ENCODE assay signal across 1 cellular context in genomic region chr10:72637398-72637857, GRCh38.
TF ChIP-seq lines count a peak whose summit lies in the region.

No MANE protein-coding gene starts in this region.

TF ChIP-seq in K562, 482 proteins besides CTCF, POLR2A, EP300 and RAD21 (continued from another document and continues in another):
- no peak for TF ChIP-seq TFAP4 (CRISPR knock-in tag; IDR thresholded peaks at IDR 0.05; ENCODE audit: borderline replicate concordance)
- peak; percentile 88 for TF ChIP-seq EHMT2 (IDR thresholded peaks at IDR 0.05)
- TF ChIP-seq TBP (optimal IDR thresholded peaks at IDR 0.05; ENCODE audit: low read depth, low read length): no peak
- no peak for TF ChIP-seq BRCA1 (IDR thresholded peaks at IDR 0.05)
- no peak for TF ChIP-seq BRCA1 (CRISPR knock-in tag; IDR thresholded peaks at IDR 0.05)
- TF ChIP-seq MIER1 (IDR thresholded peaks at IDR 0.05; ENCODE audit: low read depth): no peak; the same call in 1 of the 2 replicates
- no peak for TF ChIP-seq RBM15 (IDR thresholded peaks at IDR 0.05; ENCODE audit: insufficient read depth, low read length)
- no peak for TF ChIP-seq KLF6 (CRISPR knock-in tag; IDR thresholded peaks at IDR 0.05; ENCODE audit: borderline replicate concordance)
- TF ChIP-seq MYC (IDR thresholded peaks at IDR 0.05; ENCODE audit: low read depth, low read length): peak; percentile 47; the same call in 1 of the 2 replicates
- TF ChIP-seq MYC (CRISPR knock-in tag; IDR thresholded peaks at IDR 0.05; ENCODE audit: borderline replicate concordance, low read depth): no peak
- no peak for TF ChIP-seq RHOXF2B (CRISPR knock-in tag; conservative IDR thresholded peaks at IDR 0.05)
- TF ChIP-seq ZNF507 (tag; conservative IDR thresholded peaks at IDR 0.05): no peak
- TF ChIP-seq PTTG1 (tag; IDR thresholded peaks at IDR 0.05; ENCODE audit: low read depth): no peak
- TF ChIP-seq ZKSCAN3 (CRISPR knock-in tag; IDR thresholded peaks at IDR 0.05): no peak
- TF ChIP-seq EZH2 (IDR thresholded peaks at IDR 0.05; ENCODE audit: borderline replicate concordance, low read depth, low read length): no peak
- TF ChIP-seq IRF9 (tag; IDR thresholded peaks at IDR 0.05): no peak; the same call in 1 of the 2 replicates
- TF ChIP-seq ATF1 (CRISPR knock-in tag; IDR thresholded peaks at IDR 0.05): no peak
- peak; percentile 69 for TF ChIP-seq ATF1 (tag; IDR thresholded peaks at IDR 0.05)
- no peak for TF ChIP-seq SFPQ (IDR thresholded peaks at IDR 0.05; ENCODE audit: low read depth, low read length)
- no peak for TF ChIP-seq PBX2 (CRISPR knock-in tag; IDR thresholded peaks at IDR 0.05; ENCODE audit: low read depth)
- peak; percentile 84 for TF ChIP-seq PBX2 (tag; conservative IDR thresholded peaks at IDR 0.05; ENCODE audit: low read depth)
- TF ChIP-seq SREBF1 (IDR thresholded peaks at IDR 0.05; ENCODE audit: borderline replicate concordance, low read depth, low read length): no peak
- no peak for TF ChIP-seq SUPT5H (IDR thresholded peaks at IDR 0.05)
- TF ChIP-seq TOE1 (IDR thresholded peaks at IDR 0.05; ENCODE audit: borderline replicate concordance): peak; percentile 59; the same call in 1 of the 2 replicates
- no peak for TF ChIP-seq TOE1 (CRISPR knock-in tag; IDR thresholded peaks at IDR 0.05; ENCODE audit: borderline replicate concordance, low read depth)
- TF ChIP-seq FOSL1 (tag; conservative IDR thresholded peaks at IDR 0.05): peak; percentile 90
- TF ChIP-seq PURB (CRISPR knock-in tag; IDR thresholded peaks at IDR 0.05; ENCODE audit: low read depth): no peak
- no peak for TF ChIP-seq KAT8 (IDR thresholded peaks at IDR 0.05; ENCODE audit: low read depth)
- no peak for TF ChIP-seq ZFP91 (CRISPR knock-in tag; IDR thresholded peaks at IDR 0.05)
- no peak for TF ChIP-seq STAT5B (CRISPR knock-in tag; IDR thresholded peaks at IDR 0.05)
- no peak for TF ChIP-seq FOXP1 (CRISPR knock-in tag; IDR thresholded peaks at IDR 0.05)
- no peak for TF ChIP-seq ELK1 (CRISPR knock-in tag; IDR thresholded peaks at IDR 0.05)
- TF ChIP-seq SIX5 (IDR thresholded peaks at IDR 0.05; ENCODE audit: borderline replicate concordance in 1 of 2, insufficient read depth in 1 of 2, low read depth in 1 of 2, low read length in 2 of 2): no peak
- TF ChIP-seq ZZZ3 (IDR thresholded peaks at IDR 0.05): no peak
- TF ChIP-seq ZNF407 (IDR thresholded peaks at IDR 0.05; ENCODE audit: low read depth): no peak
- TF ChIP-seq PPARD (CRISPR knock-in tag; IDR thresholded peaks at IDR 0.05): no peak
- peak; percentile 88 for TF ChIP-seq HDAC2 (IDR thresholded peaks at IDR 0.05)
- no peak for TF ChIP-seq ELF2 (CRISPR knock-in tag; IDR thresholded peaks at IDR 0.05)
- TF ChIP-seq KDM5B (IDR thresholded peaks at IDR 0.05; ENCODE audit: insufficient replicate concordance, low read depth, low read length): no peak
- TF ChIP-seq E2F4 (CRISPR knock-in tag; IDR thresholded peaks at IDR 0.05; ENCODE audit: low read depth): no peak
- peak; percentile 33; the same call in 1 of the 2 replicates for TF ChIP-seq ESRRA (IDR thresholded peaks at IDR 0.05; ENCODE audit: borderline replicate concordance, low read depth)
- no peak for TF ChIP-seq ZBTB1 (CRISPR knock-in tag; IDR thresholded peaks at IDR 0.05; ENCODE audit: borderline replicate concordance, low read depth)
- no peak for TF ChIP-seq MCM5 (IDR thresholded peaks at IDR 0.05; ENCODE audit: low read depth)
- TF ChIP-seq PHF20 (IDR thresholded peaks at IDR 0.05; ENCODE audit: partially characterized antibody): no peak
- TF ChIP-seq ZNF239 (CRISPR knock-in tag; IDR thresholded peaks at IDR 0.05): peak; percentile 48
- no peak; a peak in 1 of 4 replicates for TF ChIP-seq CSDE1 (IDR thresholded peaks at IDR 0.05)
- no peak for TF ChIP-seq NFXL1 (CRISPR knock-in tag; IDR thresholded peaks at IDR 0.05)
- no peak for TF ChIP-seq NRF1 (conservative IDR thresholded peaks at IDR 0.05 in 1 of 2, IDR thresholded peaks at IDR 0.05 in 1 of 2)
- no peak for TF ChIP-seq USF2 (CRISPR knock-in tag; IDR thresholded peaks at IDR 0.05)
- TF ChIP-seq IFI16 (CRISPR knock-in tag; IDR thresholded peaks at IDR 0.05): no peak
